1 cellular context compared by ENCODE assay signal in genomic region chr2:12554235-12555011, GRCh38.
TF ChIP-seq lines count a peak whose summit lies in the region.

No MANE protein-coding gene starts in this region.

TF ChIP-seq in GM12878, 131 proteins besides CTCF, POLR2A, EP300 and RAD21 (continued from another document):
- TF ChIP-seq, protein P1, sequence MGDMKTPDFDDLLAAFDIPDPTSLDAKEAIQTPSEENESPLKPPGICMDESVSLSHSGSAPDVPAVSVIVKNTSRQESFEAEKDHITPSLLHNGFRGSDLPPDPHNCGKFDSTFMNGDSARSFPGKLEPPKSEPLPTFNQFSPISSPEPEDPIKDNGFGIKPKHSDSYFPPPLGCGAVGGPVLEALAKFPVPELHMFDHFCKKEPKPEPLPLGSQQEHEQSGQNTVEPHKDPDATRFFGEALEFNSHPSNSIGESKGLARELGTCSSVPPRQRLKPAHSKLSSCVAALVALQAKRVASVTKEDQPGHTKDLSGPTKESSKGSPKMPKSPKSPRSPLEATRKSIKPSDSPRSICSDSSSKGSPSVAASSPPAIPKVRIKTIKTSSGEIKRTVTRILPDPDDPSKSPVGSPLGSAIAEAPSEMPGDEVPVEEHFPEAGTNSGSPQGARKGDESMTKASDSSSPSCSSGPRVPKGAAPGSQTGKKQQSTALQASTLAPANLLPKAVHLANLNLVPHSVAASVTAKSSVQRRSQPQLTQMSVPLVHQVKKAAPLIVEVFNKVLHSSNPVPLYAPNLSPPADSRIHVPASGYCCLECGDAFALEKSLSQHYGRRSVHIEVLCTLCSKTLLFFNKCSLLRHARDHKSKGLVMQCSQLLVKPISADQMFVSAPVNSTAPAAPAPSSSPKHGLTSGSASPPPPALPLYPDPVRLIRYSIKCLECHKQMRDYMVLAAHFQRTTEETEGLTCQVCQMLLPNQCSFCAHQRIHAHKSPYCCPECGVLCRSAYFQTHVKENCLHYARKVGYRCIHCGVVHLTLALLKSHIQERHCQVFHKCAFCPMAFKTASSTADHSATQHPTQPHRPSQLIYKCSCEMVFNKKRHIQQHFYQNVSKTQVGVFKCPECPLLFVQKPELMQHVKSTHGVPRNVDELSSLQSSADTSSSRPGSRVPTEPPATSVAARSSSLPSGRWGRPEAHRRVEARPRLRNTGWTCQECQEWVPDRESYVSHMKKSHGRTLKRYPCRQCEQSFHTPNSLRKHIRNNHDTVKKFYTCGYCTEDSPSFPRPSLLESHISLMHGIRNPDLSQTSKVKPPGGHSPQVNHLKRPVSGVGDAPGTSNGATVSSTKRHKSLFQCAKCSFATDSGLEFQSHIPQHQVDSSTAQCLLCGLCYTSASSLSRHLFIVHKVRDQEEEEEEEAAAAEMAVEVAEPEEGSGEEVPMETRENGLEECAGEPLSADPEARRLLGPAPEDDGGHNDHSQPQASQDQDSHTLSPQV (IDR thresholded peaks at IDR 0.05) = no peak
- no peak for TF ChIP-seq YBX1 (IDR thresholded peaks at IDR 0.05)
